ENCODE assay signal across 20 cellular contexts in genomic region chr3:105877625-105877913, GRCh38. TPM values are rescaled to one million over a fixed set of nuclear protein-coding genes. Genes with fewer than 3 reads are reported as not detected.
DNase-seq lines count a peak whose midpoint lies in the region; ATAC-seq and TF ChIP-seq lines count a peak whose summit lies in the region.
"Had no signal": no experiment of that assay in that cellular context is flagged by ENCODE, and none has a peak within 500 bp of the region (broad histone marks: within the 10 kb centered on the region; RNA-seq: fewer than 3 reads in every experiment).

No MANE protein-coding gene starts in this region.

- H3K9me3 Mint-ChIP-seq in activated naive CD4-positive, alpha-beta T cell treated with anti-CD3 and anti-CD28 coated beads, Interleukin-2, amount 50 U/mL, for 72 hours = peaks cover 0 to 12% of the 10 kb centered on the region in 2 donors
- H3K9me3 Mint-ChIP-seq in chondrocyte (ENCODE audit: low read depth) = peaks cover 2% of the 10 kb centered on the region
- H3K9me3 Mint-ChIP-seq: memory B cell had no signal

- H3K4me3 Mint-ChIP-seq in T-helper 17 cell (no peak overlapping the region), chondrocyte (ENCODE audit: unreplicated experiment) (no peak overlapping the region)

- peaks cover 9% of the 10 kb centered on the region; the same call in 1 of the 2 replicates for H3K4me1 ChIP-seq in iPS-20b (ENCODE audit: insufficient read depth, low read length)
- no peaks in the 10 kb centered on the region for H3K4me1 ChIP-seq in urinary bladder (ENCODE audit: insufficient read depth)
- H3K4me1 ChIP-seq: parathyroid adenoma had no signal

- no peak for TF ChIP-seq CTCF in chondrocyte (IDR thresholded peaks at IDR 0.05)

- H3K27ac Mint-ChIP-seq in activated naive CD4-positive, alpha-beta T cell treated with anti-CD3 and anti-CD28 coated beads, Interleukin-2, amount 50 U/mL, for 72 hours = peak overlapping the region; percentile 81 to 91
- H3K27ac Mint-ChIP-seq in T-helper 17 cell (peak overlapping the region; percentile 88), chondrocyte (ENCODE audit: unreplicated experiment) (no peak overlapping the region)
- H3K27ac Mint-ChIP-seq: memory B cell had no signal

- no peaks in the 10 kb centered on the region for H3K27me3 ChIP-seq in iPS-20b (ENCODE audit: insufficient read depth, low read length)

- H3K36me3 ChIP-seq in iPS-20b (ENCODE audit: insufficient read depth, low read depth, low read length) = no peaks in the 10 kb centered on the region
- H3K36me3 ChIP-seq in urinary bladder (ENCODE audit: insufficient read depth) = no peaks in the 10 kb centered on the region

- WGBS in urinary bladder = 60% methylated on average over 1 of the region's 1 CpG

- H3K4me3 ChIP-seq in iPS-20b (ENCODE audit: low read length) (no peak overlapping the region), urinary bladder (ENCODE audit: low read depth, low read length) (no peak overlapping the region)

- ATAC-seq in activated naive CD4-positive, alpha-beta T cell treated with anti-CD3 and anti-CD28 coated beads, Interleukin-2, amount 50 U/mL, for 72 hours = no peak
- no peak for ATAC-seq in T-helper 17 cell
- ATAC-seq: Right ventricle myocardium inferior had no signal

- peaks cover 0 to 7% of the 10 kb centered on the region in 2 donors for H3K36me3 Mint-ChIP-seq in activated naive CD4-positive, alpha-beta T cell treated with anti-CD3 and anti-CD28 coated beads, Interleukin-2, amount 50 U/mL, for 72 hours
- H3K36me3 Mint-ChIP-seq in T-helper 17 cell (ENCODE audit: low read depth) = no peaks in the 10 kb centered on the region
- H3K36me3 Mint-ChIP-seq in chondrocyte (ENCODE audit: low read depth) = no peaks in the 10 kb centered on the region
- H3K36me3 Mint-ChIP-seq: memory B cell had no signal

- H3K9me3 ChIP-seq in T-helper 17 cell (ENCODE audit: control insufficient read depth, low read length, poor library complexity, severe bottlenecking) = no peaks in the 10 kb centered on the region
- H3K9me3 ChIP-seq in iPS-20b (ENCODE audit: insufficient read depth, low read depth, low read length) = no peaks in the 10 kb centered on the region

- H3K4me1 Mint-ChIP-seq in T-helper 17 cell (peaks cover 18% of the 10 kb centered on the region), chondrocyte (ENCODE audit: low read depth) (peaks cover 31% of the 10 kb centered on the region)

- no peak for DNase-seq in activated naive CD4-positive, alpha-beta T cell treated with anti-CD3 and anti-CD28 coated beads, Interleukin-2, amount 50 U/mL, for 72 hours (ENCODE audit: low spot score in 2 of 2)
- DNase-seq in activated naive CD4-positive, alpha-beta T cell (lab: John Stamatoyannopoulos, UW) = no peak
- DNase-seq in T-helper 17 cell (no peak), SW480 (ENCODE audit: low spot score) (no peak), chondrocyte (ENCODE audit: low spot score) (no peak), medulla oblongata (ENCODE audit: extremely low spot score) (no peak)
- DNase-seq: activated CD4-positive, alpha-beta T cell treated with anti-CD3 and anti-CD28 coated beads for 1 hour; activated gamma-delta T cell; amygdala; left cardiac atrium; NCI-H1092 treated with DMSO at 0.1 percent for 48 hours; NCI-H2029 treated with DMSO at 0.1 percent for 48 hours; NCI-H748 treated with DMSO at 0.1 percent for 48 hours; right cardiac atrium had no signal

- H3K9ac ChIP-seq in iPS-20b (ENCODE audit: low read depth, low read length) = 0 out of 2 replicates have a peak overlapping the region, but pooled peaks have one; percentile 30
- H3K9ac ChIP-seq: parathyroid adenoma had no signal

- H3K27me3 Mint-ChIP-seq in T-helper 17 cell (no peaks in the 10 kb centered on the region), chondrocyte (ENCODE audit: low read depth) (no peaks in the 10 kb centered on the region)
- H3K27me3 Mint-ChIP-seq: memory B cell had no signal

- H3K27ac ChIP-seq in iPS-20b (ENCODE audit: low read length) (no peak overlapping the region), urinary bladder (ENCODE audit: low read depth) (peak overlapping the region; percentile 23)
- H3K27ac ChIP-seq: C4-2B, parathyroid adenoma had no signal

RNA-seq across cellular contexts. Expression of gene CBLB, which starts 8.8 kb away (rescaled TPM):
- 100 to 1,000 TPM in 1 of 2 donors, 10 to 100 TPM in 1; 81.3 to 107 TPM for total RNA-seq in activated naive CD4-positive, alpha-beta T cell treated with anti-CD3 and anti-CD28 coated beads, Interleukin-2, amount 50 U/mL, for 72 hours
- total RNA-seq in T-helper 17 cell (10 to 100 TPM; 81.3 to 91.1 TPM), urinary bladder (126 TPM), chondrocyte (25.0 to 28.0 TPM (median 26.9 TPM) in 3 replicates)
- polyA plus RNA-seq in urinary bladder = 14.4 TPM
